Comparison of ENCODE assay signal across 8 cellular contexts in genomic region chr12:56636675-56637540, GRCh38. TPM values are rescaled to one million over a fixed set of nuclear protein-coding genes. Genes with fewer than 3 reads are reported as not detected.
DNase-seq lines count a peak whose midpoint lies in the region; ATAC-seq and TF ChIP-seq lines count a peak whose summit lies in the region.

No MANE protein-coding gene starts in this region.

- H3K36me3 ChIP-seq in HUES64 (ENCODE audit: insufficient read depth, low read length) (peaks cover 48% of the 10 kb centered on the region), OCI-LY3 (replicated peaks; ENCODE audit: low read depth, low read length) (peaks cover 26% of the 10 kb centered on the region), mucosa of rectum (ENCODE audit: control insufficient read depth in 2 of 2, insufficient read depth in 2 of 2, low read length in 2 of 2) (peaks cover 33 to 40% of the 10 kb centered on the region in 2 donors)

- H3K9ac ChIP-seq in HUES64 (ENCODE audit: low read depth, low read length) (0 out of 2 replicates have a peak overlapping the region, but pooled peaks have one; percentile 1), OCI-LY3 (ENCODE audit: low read length) (peak overlapping the region; percentile 98), mucosa of rectum (ENCODE audit: low read depth in 1 of 2, low read length in 2 of 2) (peak overlapping the region; percentile 92 to 98)

- no peaks in the 10 kb centered on the region for H4K20me1 ChIP-seq in OCI-LY3 (ENCODE audit: insufficient read depth, low read length)

- H2AFZ ChIP-seq in OCI-LY3 (ENCODE audit: low read depth, low read length) = no peak overlapping the region

- H3K9me3 ChIP-seq in HUES64 (ENCODE audit: insufficient read depth, low read depth, low read length) (no peaks in the 10 kb centered on the region), OCI-LY3 (ENCODE audit: insufficient read depth, low read length) (no peaks in the 10 kb centered on the region), mucosa of rectum (ENCODE audit: control insufficient read depth in 2 of 2, low read length in 2 of 2) (no peaks in the 10 kb centered on the region)

- WGBS in HUES64 = 7% methylated on average over 12 of the region's 12 CpGs

- peak overlapping the region; percentile 80 for H3K4me3 ChIP-seq in HUES64 (ENCODE audit: low read length)
- peak overlapping the region; percentile 86 for H3K4me3 ChIP-seq in OCI-LY3 (ENCODE audit: low read length)
- H3K4me3 ChIP-seq in epithelial cell of proximal tubule (ENCODE audit: low read depth, low read length) = peak overlapping the region; percentile 97
- H3K4me3 ChIP-seq in mucosa of rectum (ENCODE audit: low read length in 2 of 2) = peak overlapping the region; percentile 76 to 91

- TF ChIP-seq CTCF in OCI-LY3 (IDR thresholded peaks at IDR 0.05; ENCODE audit: low read depth, low read length) (peak; percentile 89), epithelial cell of proximal tubule (conservative IDR thresholded peaks at IDR 0.05; ENCODE audit: low read depth, low read length) (peak; percentile 70)

- H3K27me3 ChIP-seq in HUES64 (ENCODE audit: insufficient read depth, low read length) = no peaks in the 10 kb centered on the region
- H3K27me3 ChIP-seq in OCI-LY3 (ENCODE audit: low read depth, low read length) = no peaks in the 10 kb centered on the region
- H3K27me3 ChIP-seq in mucosa of rectum (ENCODE audit: control insufficient read depth in 2 of 2, insufficient read depth in 2 of 2, low read length in 2 of 2) = no peaks in the 10 kb centered on the region

- peak overlapping the region; percentile 97 for H3K4me2 ChIP-seq in OCI-LY3 (ENCODE audit: low read length)

- H3K4me1 ChIP-seq in HUES64 (ENCODE audit: insufficient read depth, low read length) (peaks cover 24% of the 10 kb centered on the region), OCI-LY3 (ENCODE audit: low read length) (peaks cover 34% of the 10 kb centered on the region), mucosa of rectum (ENCODE audit: control insufficient read depth in 2 of 2, insufficient read depth in 2 of 2, low read length in 2 of 2) (peaks cover 29 to 44% of the 10 kb centered on the region in 2 donors)

- peak overlapping the region; percentile 76; the same call in 1 of the 2 replicates for H3K27ac ChIP-seq in HUES64 (ENCODE audit: low read depth, low read length)
- H3K27ac ChIP-seq in OCI-LY3 (ENCODE audit: low read length) = peak overlapping the region; percentile 98
- H3K27ac ChIP-seq in mucosa of rectum (ENCODE audit: low read depth in 2 of 2, low read length in 2 of 2) = peak overlapping the region; percentile 97 to 99

- ATAC-seq in GM21447 (IDR thresholded peaks at IDR 0.05; ENCODE audit: unreplicated experiment) = peak; percentile 51

- H3K79me2 ChIP-seq in OCI-LY3 (ENCODE audit: low read length) = peaks cover 50% of the 10 kb centered on the region

- DNase-seq in DMS 273 treated with DMSO at 0.1 percent for 48 hours (lab: John Stamatoyannopoulos, UW) (peak; percentile 98), activated T-cell treated with anti-CD3 and anti-CD28 coated beads for 48 hours (ENCODE audit: low read depth) (peak; percentile 88), epithelial cell of proximal tubule (ENCODE audit: low read depth) (peak; percentile 96)
- peak; percentile 82 to 91 for DNase-seq in stimulated activated CD8-positive, alpha-beta memory T cell treated with anti-CD3 and anti-CD28 coated beads, Interleukin-7, amount 100 ng/mL, for 1 hour (ENCODE audit: low read depth in 2 of 2)

RNA-seq across cellular contexts. Expression of gene BAZ2A, which starts 6.8 kb away (rescaled TPM):
- polyA plus RNA-seq in HUES64 (2013, experiment 1 of 2) = 53.3 TPM
- polyA plus RNA-seq in HUES64 (2013, experiment 2 of 2) = 58.5 TPM
- 41.5 and 43.1 TPM in 2 replicates for total RNA-seq in epithelial cell of proximal tubule

RNA-seq across cellular contexts. Expression of gene ATP5F1B, which starts 8.9 kb away (rescaled TPM):
- 774 TPM for polyA plus RNA-seq in HUES64 (2013, experiment 1 of 2)
- 792 TPM for polyA plus RNA-seq in HUES64 (2013, experiment 2 of 2)
- 569 and 705 TPM in 2 replicates for total RNA-seq in epithelial cell of proximal tubule

RNA-seq across cellular contexts. Expression of gene PTGES3, which starts 51.2 kb away (rescaled TPM):
- polyA plus RNA-seq in HUES64 (2013, experiment 1 of 2) = 371 TPM
- polyA plus RNA-seq in HUES64 (2013, experiment 2 of 2) = 392 TPM
- 110 and 203 TPM in 2 replicates for total RNA-seq in epithelial cell of proximal tubule

Comparison
In these comparisons a context has a peak if more than half of its experiments do, and no peak if none do; other contexts are left out.
1. Peak in every context shown above with its lines: DNase-seq, ATAC-seq, H3K4me3 ChIP-seq and H3K27ac ChIP-seq.
2. H3K9ac ChIP-seq: peak in every context shown above with its lines; median percentile 98 in OCI-LY3; 95 in mucosa of rectum; 1 in HUES64.